Comparison of ENCODE assay signal across 25 cellular contexts in the genomic region with DNA sequence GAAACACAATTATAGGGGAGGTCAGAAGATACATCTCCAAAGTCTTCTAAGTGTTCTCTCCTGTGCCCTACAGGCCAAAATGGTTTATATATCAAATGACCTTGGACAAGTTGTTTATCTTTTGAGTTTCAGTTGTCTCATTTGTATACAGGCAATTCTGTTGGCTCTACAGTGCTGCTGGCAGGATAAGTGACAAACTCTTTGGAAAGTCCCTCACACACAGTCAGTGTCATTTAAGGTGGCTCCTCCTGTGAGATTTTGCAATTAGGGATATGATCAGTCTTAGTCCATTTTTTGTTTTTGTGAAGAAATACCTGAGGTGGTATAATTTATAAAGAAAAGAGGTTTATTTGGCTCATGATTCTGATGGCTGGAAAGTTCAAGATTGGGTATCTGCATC.
"Had no signal": no experiment of that assay in that cellular context is flagged by ENCODE, and none has a peak within 500 bp of the region (broad histone marks: within the 10 kb centered on the region; RNA-seq: fewer than 3 reads in every experiment).

No MANE protein-coding gene starts in this region.

- ATAC-seq: SK-N-SH treated with all-trans-retinoic acid at 6 μM for 48 hours, T-helper 17 cell, WTC11 had no signal

- H3K4me3 Mint-ChIP-seq: activated naive CD8-positive, alpha-beta T cell treated with anti-CD3 and anti-CD28 coated beads, Interleukin-2, amount 10 ng/mL, durations not matched to agents 7 days and 5 days; IgD-negative memory B cell; T-helper 17 cell; WTC11 had no signal

- H3K4me1 ChIP-seq: breast epithelium, colonic mucosa, SJSA1 had no signal

- H3K36me3 ChIP-seq: breast epithelium, colonic mucosa, SJSA1 had no signal

- H3K9me3 ChIP-seq: breast epithelium, colonic mucosa, SJSA1 had no signal

- H3K4me3 ChIP-seq: breast epithelium, colonic mucosa, SJSA1 had no signal

- DNase-seq: activated CD4-positive, alpha-beta T cell treated with anti-CD3 and anti-CD28 coated beads, Interleukin-2, amount 50 U/mL, for 48 hours; activated CD4-positive, CD25-positive, alpha-beta regulatory T cell treated with anti-CD3 and anti-CD28 coated beads, Interleukin-2, amount 50 U/mL, for 72 hours; activated CD8-positive, alpha-beta memory T cell treated with anti-CD3 and anti-CD28 coated beads, Interleukin-2, amount 50 U/mL, for 48 hours; activated naive CD8-positive, alpha-beta T cell treated with anti-CD3 and anti-CD28 coated beads, Interleukin-2, amount 10 ng/mL, durations not matched to agents 7 days and 5 days; activated T-cell treated with anti-CD3 and anti-CD28 coated beads, Interleukin-2, amount 50 U/mL, for 1 hour; aorta; caudate nucleus; colonic mucosa; KG1; NCI-H1048; NCI-H146; NCI-H187 treated with DMSO at 0.1 percent for 48 hours; NCI-H2081 treated with DMSO at 0.1 percent for 48 hours; NCI-H446; NCI-H524; SHP77; SW 1271; T-helper 17 cell; T-helper 9 cell had no signal

- H3K9me3 Mint-ChIP-seq: IgD-negative memory B cell had no signal

- H3K27ac ChIP-seq: breast epithelium, colonic mucosa, SJSA1 had no signal

- H3K27me3 ChIP-seq: breast epithelium, colonic mucosa, SJSA1 had no signal

- FAIRE-seq: RCC 7860 had no signal

- H3K27me3 Mint-ChIP-seq: activated naive CD8-positive, alpha-beta T cell treated with anti-CD3 and anti-CD28 coated beads, Interleukin-2, amount 10 ng/mL, durations not matched to agents 7 days and 5 days; IgD-negative memory B cell; T-helper 17 cell had no signal

- H3K27ac Mint-ChIP-seq: activated naive CD8-positive, alpha-beta T cell treated with anti-CD3 and anti-CD28 coated beads, Interleukin-2, amount 10 ng/mL, durations not matched to agents 7 days and 5 days; IgD-negative memory B cell; T-helper 17 cell; WTC11 had no signal
